Comparison of ENCODE assay signal across 8 cellular contexts in genomic region chr4:71713611-71714203, GRCh38.
A peak's percentile ranks its signal among the peaks of the same experiment; 100 is the strongest.
DNase-seq lines count a peak whose midpoint lies in the region; ATAC-seq and TF ChIP-seq lines count a peak whose summit lies in the region.

No MANE protein-coding gene starts in this region.

- H3K36me3 ChIP-seq in breast epithelium (no peaks in the 10 kb centered on the region), lung (ENCODE audit: control insufficient read depth in 2 of 2, insufficient read depth in 2 of 2, low read length in 2 of 2) (no peaks in the 10 kb centered on the region)

- H3K4me3 Mint-ChIP-seq in activated CD8-positive, alpha-beta memory T cell treated with anti-CD3 and anti-CD28 coated beads, Interleukin-2, amount 10 ng/mL, durations not matched to agents 7 days and 5 days = no peak overlapping the region

- CTCF ChIA-PET in activated CD8-positive, alpha-beta memory T cell treated with anti-CD3 and anti-CD28 coated beads, Interleukin-2, amount 10 ng/mL, durations not matched to agents 7 days and 5 days (lab: Charles Lee) = interaction anchor here (1.3 to 1.5 kb wide), 2 partner anchors 162 to 525 kb away, joined by 3 read pairs; no protein-coding TSS in a partner anchor

- TF ChIP-seq POLR2A in breast epithelium (IDR thresholded peaks at IDR 0.05) = no peak

- no peak overlapping the region for H3K27ac Mint-ChIP-seq in activated CD8-positive, alpha-beta memory T cell treated with anti-CD3 and anti-CD28 coated beads, Interleukin-2, amount 10 ng/mL, durations not matched to agents 7 days and 5 days

- TF ChIP-seq CTCF in 22Rv1 (IDR thresholded peaks at IDR 0.05) = peak; percentile 72
- TF ChIP-seq CTCF in GM12864 (IDR thresholded peaks at IDR 0.05; ENCODE audit: low read depth, low read length, missing control alignments) = peak; percentile 42
- peak; percentile 37 to 82 (median 52) for TF ChIP-seq CTCF in breast epithelium (IDR thresholded peaks at IDR 0.05)
- peak; percentile 49 for TF ChIP-seq CTCF in lung (IDR thresholded peaks at IDR 0.05; ENCODE audit: control extremely low read depth, extremely low read depth)

- H3K9me3 ChIP-seq in breast epithelium (no peaks in the 10 kb centered on the region), lung (ENCODE audit: control insufficient read depth in 2 of 2, insufficient read depth in 1 of 2, low read length in 1 of 2) (no peaks in the 10 kb centered on the region)

- H3K4me1 ChIP-seq in breast epithelium (no peaks in the 10 kb centered on the region), lung (ENCODE audit: control insufficient read depth in 2 of 2, insufficient read depth in 2 of 2, low read length in 2 of 2) (no peaks in the 10 kb centered on the region)

- H3K27me3 ChIP-seq in breast epithelium = no peaks in the 10 kb centered on the region
- no peaks in the 10 kb centered on the region for H3K27me3 ChIP-seq in lung (ENCODE audit: control insufficient read depth, insufficient read depth)

- H3K4me1 Mint-ChIP-seq in activated CD8-positive, alpha-beta memory T cell treated with anti-CD3 and anti-CD28 coated beads, Interleukin-2, amount 10 ng/mL, durations not matched to agents 7 days and 5 days = no peaks in the 10 kb centered on the region

- no peaks in the 10 kb centered on the region for H3K9me3 Mint-ChIP-seq in activated CD8-positive, alpha-beta memory T cell treated with anti-CD3 and anti-CD28 coated beads, Interleukin-2, amount 10 ng/mL, durations not matched to agents 7 days and 5 days (ENCODE audit: low read depth)

- intact Hi-C loops in breast epithelium (cut with DNase I; ENCODE audit: low total_unique reads) = no loop called here

- no peak overlapping the region for H3K27ac ChIP-seq in 22Rv1
- H3K27ac ChIP-seq in breast epithelium = no peak overlapping the region
- H3K27ac ChIP-seq in lung (ENCODE audit: low read depth in 1 of 2, low read length in 1 of 2) = no peak overlapping the region

- 31 to 54% methylated on average over 1 of the region's 1 CpG for WGBS in lung, 2 donors

- H3K27me3 Mint-ChIP-seq in activated CD8-positive, alpha-beta memory T cell treated with anti-CD3 and anti-CD28 coated beads, Interleukin-2, amount 10 ng/mL, durations not matched to agents 7 days and 5 days = peaks cover 2% of the 10 kb centered on the region

- ATAC-seq in HG02938 (IDR thresholded peaks at IDR 0.05; ENCODE audit: unreplicated experiment) (peak; percentile 68), lung (ENCODE audit: insufficient read depth, low FRiP score) (no peak)
- no peak for ATAC-seq in activated CD8-positive, alpha-beta memory T cell treated with anti-CD3 and anti-CD28 coated beads, Interleukin-2, amount 10 ng/mL, durations not matched to agents 7 days and 5 days

- no peaks in the 10 kb centered on the region for H3K36me3 Mint-ChIP-seq in activated CD8-positive, alpha-beta memory T cell treated with anti-CD3 and anti-CD28 coated beads, Interleukin-2, amount 10 ng/mL, durations not matched to agents 7 days and 5 days

- no peak overlapping the region for H3K4me3 ChIP-seq in GM12864 (ENCODE audit: low read depth, low read length)
- H3K4me3 ChIP-seq in breast epithelium = no peak overlapping the region
- no peak overlapping the region for H3K4me3 ChIP-seq in lung

- DNase-seq in GM12864 (ENCODE audit: low read depth) (no peak), NCI-H2196 treated with DMSO at 0.1 percent for 48 hours (lab: John Stamatoyannopoulos, UW; ENCODE audit: unreplicated experiment) (peak; percentile 15), breast epithelium (ENCODE audit: low spot score in 2 of 2) (no peak), lung (ENCODE audit: low spot score) (no peak), UCSD-AML1 (lab: John Stamatoyannopoulos, UW; ENCODE audit: unreplicated experiment) (no peak)
- no peak for DNase-seq in activated CD8-positive, alpha-beta memory T cell treated with anti-CD3 and anti-CD28 coated beads, Interleukin-2, amount 10 ng/mL, durations not matched to agents 7 days and 5 days
